In the genomic region with DNA sequence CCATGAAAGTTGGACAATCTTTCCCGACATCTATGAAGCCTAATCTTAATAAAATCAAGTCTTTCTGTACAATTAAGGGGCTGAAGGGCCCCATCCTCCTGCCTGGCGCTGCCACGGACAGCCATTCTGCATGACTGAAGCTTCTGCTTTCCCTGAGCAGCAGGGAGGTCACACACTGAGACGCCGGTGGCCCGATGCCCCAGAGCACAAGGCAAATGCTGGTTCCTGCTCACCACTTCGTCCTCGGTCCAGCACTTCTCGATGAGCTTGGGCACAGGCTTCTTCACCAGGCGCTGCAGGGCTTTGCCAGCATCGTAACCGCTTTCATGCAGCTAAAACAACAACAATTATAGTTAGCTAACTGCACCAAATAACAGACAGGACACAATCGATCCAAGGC, we compare ENCODE assay signal across 14 cellular contexts.
DNase-seq lines count a peak whose midpoint lies in the region; ATAC-seq and TF ChIP-seq lines count a peak whose summit lies in the region.
"Had no signal": no experiment of that assay in that cellular context is flagged by ENCODE, and none has a peak within 500 bp of the region (broad histone marks: within the 10 kb centered on the region; RNA-seq: fewer than 3 reads in every experiment).

No MANE protein-coding gene starts in this region.

- H3K27ac Mint-ChIP-seq in activated naive CD8-positive, alpha-beta T cell: peak overlapping the region; percentile 47
- no peak overlapping the region for H3K27ac Mint-ChIP-seq in activated naive CD8-positive, alpha-beta T cell treated with anti-CD3 and anti-CD28 coated beads, Interleukin-2, amount 50 U/mL, for 24 hours
- peak overlapping the region in 5 of 9 donors; percentile 23 to 89 (median 48) for H3K27ac Mint-ChIP-seq in naive thymus-derived CD4-positive, alpha-beta T cell
- no peak overlapping the region for H3K27ac Mint-ChIP-seq in CD4-positive, alpha-beta memory T cell
- no peak overlapping the region for H3K27ac Mint-ChIP-seq in endothelial cell (ENCODE audit: unreplicated experiment)

- no peak for TF ChIP-seq POLR2A in upper lobe of left lung (IDR thresholded peaks at IDR 0.05)

- no peak for DNase-seq in activated naive CD8-positive, alpha-beta T cell treated with anti-CD3 and anti-CD28 coated beads, Interleukin-2, amount 50 U/mL, for 24 hours
- no peak for DNase-seq in naive thymus-derived CD4-positive, alpha-beta T cell
- DNase-seq in upper lobe of left lung: peak in 1 of 2 donors; percentile 45
- DNase-seq in CD4-positive, alpha-beta memory T cell: no peak
- no peak for DNase-seq in SW 1271 (lab: John Stamatoyannopoulos, UW)
- no peak for DNase-seq in endothelial cell (ENCODE audit: low spot score)
- DNase-seq: 8988T; activated gamma-delta T cell treated with Interleukin-2 at 50 U/mL for 16 hours; naive thymus-derived CD8-positive, alpha-beta T cell; NCI-H1105; NCI-H345; SJCRH30 had no signal

- no peak overlapping the region for H3K4me3 Mint-ChIP-seq in activated naive CD8-positive, alpha-beta T cell
- H3K4me3 Mint-ChIP-seq in activated naive CD8-positive, alpha-beta T cell treated with anti-CD3 and anti-CD28 coated beads, Interleukin-2, amount 50 U/mL, for 24 hours: no peak overlapping the region
- H3K4me3 Mint-ChIP-seq in naive thymus-derived CD4-positive, alpha-beta T cell: no peak overlapping the region
- no peak overlapping the region for H3K4me3 Mint-ChIP-seq in CD4-positive, alpha-beta memory T cell
- H3K4me3 Mint-ChIP-seq in endothelial cell (ENCODE audit: unreplicated experiment): no peak overlapping the region
- H3K4me3 Mint-ChIP-seq: naive thymus-derived CD8-positive, alpha-beta T cell had no signal

- TF ChIP-seq CTCF in upper lobe of left lung (IDR thresholded peaks at IDR 0.05) (no peak), endothelial cell (IDR thresholded peaks at IDR 0.05; ENCODE audit: unreplicated experiment) (no peak)

- no peaks in the 10 kb centered on the region for H3K27me3 Mint-ChIP-seq in activated naive CD8-positive, alpha-beta T cell
- H3K27me3 Mint-ChIP-seq in activated naive CD8-positive, alpha-beta T cell treated with anti-CD3 and anti-CD28 coated beads, Interleukin-2, amount 50 U/mL, for 24 hours: no peaks in the 10 kb centered on the region
- no peaks in the 10 kb centered on the region for H3K27me3 Mint-ChIP-seq in naive thymus-derived CD4-positive, alpha-beta T cell
- H3K27me3 Mint-ChIP-seq in CD4-positive, alpha-beta memory T cell: no peaks in the 10 kb centered on the region
- peaks cover 9% of the 10 kb centered on the region for H3K27me3 Mint-ChIP-seq in endothelial cell (ENCODE audit: unreplicated experiment)
- H3K27me3 Mint-ChIP-seq: naive thymus-derived CD8-positive, alpha-beta T cell had no signal

- ATAC-seq in activated naive CD8-positive, alpha-beta T cell treated with anti-CD3 and anti-CD28 coated beads, Interleukin-2, amount 50 U/mL, for 24 hours: no peak
- no peak for ATAC-seq in naive thymus-derived CD4-positive, alpha-beta T cell
- ATAC-seq in upper lobe of left lung (ENCODE audit: low FRiP score in 2 of 2): no peak
- ATAC-seq: naive thymus-derived CD8-positive, alpha-beta T cell had no signal

- H3K36me3 ChIP-seq in ectodermal cell (ENCODE audit: control insufficient read depth, insufficient read depth, low read length): no peaks in the 10 kb centered on the region
- H3K36me3 ChIP-seq in naive thymus-derived CD4-positive, alpha-beta T cell (ENCODE audit: control insufficient read depth in 2 of 3, insufficient read depth in 3 of 3, low read length in 3 of 3): peaks cover 0 to 16% (median 0%) of the 10 kb centered on the region in 3 experiments
- no peaks in the 10 kb centered on the region for H3K36me3 ChIP-seq in upper lobe of left lung
- no peaks in the 10 kb centered on the region for H3K36me3 ChIP-seq in CD4-positive, alpha-beta memory T cell (ENCODE audit: insufficient read depth, low read length)
- H3K36me3 ChIP-seq: SJCRH30 had no signal

- no peak overlapping the region for H3K4me3 ChIP-seq in ectodermal cell (ENCODE audit: insufficient read depth, low read depth, low read length)
- no peak overlapping the region for H3K4me3 ChIP-seq in naive thymus-derived CD4-positive, alpha-beta T cell (ENCODE audit: low read length)
- no peak overlapping the region for H3K4me3 ChIP-seq in upper lobe of left lung
- no peak overlapping the region for H3K4me3 ChIP-seq in CD4-positive, alpha-beta memory T cell (ENCODE audit: low read length in 2 of 2)
- H3K4me3 ChIP-seq: SJCRH30 had no signal

- H3K27me3 ChIP-seq in ectodermal cell (ENCODE audit: control insufficient read depth, insufficient read depth, low read length, poor library complexity, severe bottlenecking) (no peaks in the 10 kb centered on the region), upper lobe of left lung (no peaks in the 10 kb centered on the region)
- no peaks in the 10 kb centered on the region for H3K27me3 ChIP-seq in naive thymus-derived CD4-positive, alpha-beta T cell (ENCODE audit: control insufficient read depth in 2 of 2, insufficient read depth in 2 of 2, low read length in 2 of 2)
- H3K27me3 ChIP-seq in CD4-positive, alpha-beta memory T cell (ENCODE audit: insufficient read depth, low read length): no peaks in the 10 kb centered on the region
- H3K27me3 ChIP-seq: SJCRH30 had no signal

- TF ChIP-seq EP300 in upper lobe of left lung (IDR thresholded peaks at IDR 0.05): no peak

- no peaks in the 10 kb centered on the region for H3K9me3 ChIP-seq in ectodermal cell (ENCODE audit: control insufficient read depth, low read length)
- no peaks in the 10 kb centered on the region for H3K9me3 ChIP-seq in naive thymus-derived CD4-positive, alpha-beta T cell (ENCODE audit: control insufficient read depth in 2 of 3, low read length in 3 of 3)
- H3K9me3 ChIP-seq in upper lobe of left lung: no peaks in the 10 kb centered on the region
- H3K9me3 ChIP-seq in CD4-positive, alpha-beta memory T cell (ENCODE audit: control insufficient read depth in 1 of 2, low read length in 2 of 2): no peaks in the 10 kb centered on the region
- H3K9me3 ChIP-seq: SJCRH30 had no signal

- peaks cover 45% of the 10 kb centered on the region for H3K4me1 ChIP-seq in ectodermal cell (ENCODE audit: control insufficient read depth, insufficient read depth, low read length)
- peaks cover 0 to 29% of the 10 kb centered on the region in 2 donors for H3K4me1 ChIP-seq in naive thymus-derived CD4-positive, alpha-beta T cell (ENCODE audit: control insufficient read depth in 2 of 2, insufficient read depth in 2 of 2, low read length in 2 of 2)
- H3K4me1 ChIP-seq in upper lobe of left lung: peaks cover 51 to 63% (median 56%) of the 10 kb centered on the region in 4 donors
- H3K4me1 ChIP-seq in CD4-positive, alpha-beta memory T cell (ENCODE audit: insufficient read depth, low read length): peaks cover 17% of the 10 kb centered on the region

- peaks cover 5% of the 10 kb centered on the region for H3K36me3 Mint-ChIP-seq in activated naive CD8-positive, alpha-beta T cell
- peaks cover 17% of the 10 kb centered on the region for H3K36me3 Mint-ChIP-seq in activated naive CD8-positive, alpha-beta T cell treated with anti-CD3 and anti-CD28 coated beads, Interleukin-2, amount 50 U/mL, for 24 hours (ENCODE audit: low read depth)
- peaks cover 0 to 18% (median 0%) of the 10 kb centered on the region in 5 donors for H3K36me3 Mint-ChIP-seq in naive thymus-derived CD4-positive, alpha-beta T cell
- peaks cover 16 to 26% of the 10 kb centered on the region in 2 donors for H3K36me3 Mint-ChIP-seq in CD4-positive, alpha-beta memory T cell
- H3K36me3 Mint-ChIP-seq in endothelial cell (ENCODE audit: low read depth, unreplicated experiment): peaks cover 2% of the 10 kb centered on the region

- CTCF ChIA-PET in naive thymus-derived CD4-positive, alpha-beta T cell (lab: Charles Lee): interaction anchor here (1.2 kb wide), 1 partner anchor 97 kb away, joined by 3 read pairs; no protein-coding TSS in a partner anchor
- CTCF ChIA-PET in CD4-positive, alpha-beta memory T cell (lab: Charles Lee; ENCODE audit: partially characterized antibody): interaction anchor here (0.6 kb wide), 1 partner anchor 17 kb away, joined by 3 read pairs; no protein-coding TSS in a partner anchor

- H3K4me1 Mint-ChIP-seq in activated naive CD8-positive, alpha-beta T cell (ENCODE audit: low read depth): peaks cover 33% of the 10 kb centered on the region
- H3K4me1 Mint-ChIP-seq in activated naive CD8-positive, alpha-beta T cell treated with anti-CD3 and anti-CD28 coated beads, Interleukin-2, amount 50 U/mL, for 24 hours: peaks cover 43% of the 10 kb centered on the region
- H3K4me1 Mint-ChIP-seq in naive thymus-derived CD4-positive, alpha-beta T cell: peaks cover 20 to 65% (median 49%) of the 10 kb centered on the region in 7 donors
- peaks cover 20 to 31% (median 26%) of the 10 kb centered on the region in 4 donors for H3K4me1 Mint-ChIP-seq in CD4-positive, alpha-beta memory T cell
- H3K4me1 Mint-ChIP-seq in endothelial cell (ENCODE audit: unreplicated experiment): peaks cover 59% of the 10 kb centered on the region

- H3K9me3 Mint-ChIP-seq in activated naive CD8-positive, alpha-beta T cell (ENCODE audit: low read depth): no peaks in the 10 kb centered on the region
- no peaks in the 10 kb centered on the region for H3K9me3 Mint-ChIP-seq in activated naive CD8-positive, alpha-beta T cell treated with anti-CD3 and anti-CD28 coated beads, Interleukin-2, amount 50 U/mL, for 24 hours
- no peaks in the 10 kb centered on the region for H3K9me3 Mint-ChIP-seq in naive thymus-derived CD4-positive, alpha-beta T cell
- H3K9me3 Mint-ChIP-seq in CD4-positive, alpha-beta memory T cell: no peaks in the 10 kb centered on the region
- no peaks in the 10 kb centered on the region for H3K9me3 Mint-ChIP-seq in endothelial cell (ENCODE audit: unreplicated experiment)
- H3K9me3 Mint-ChIP-seq: naive thymus-derived CD8-positive, alpha-beta T cell had no signal

- H3K27ac ChIP-seq in ectodermal cell (ENCODE audit: insufficient read depth, low read depth, low read length, poor library complexity, severe bottlenecking) (peak overlapping the region; percentile 28), upper lobe of left lung (peak overlapping the region; percentile 9 to 87 (median 81))
- H3K27ac ChIP-seq in naive thymus-derived CD4-positive, alpha-beta T cell (ENCODE audit: low read depth, low read length): no peak overlapping the region
- no peak overlapping the region for H3K27ac ChIP-seq in CD4-positive, alpha-beta memory T cell (ENCODE audit: low read depth, low read length)
- H3K27ac ChIP-seq: SJCRH30 had no signal

- intact Hi-C loops in naive thymus-derived CD4-positive, alpha-beta T cell (cut with micrococcal nuclease): loop anchor here in 1 of 2 donors (1.0 to 10.0 kb wide), 2 partner anchors 209 to 384 kb away; no protein-coding TSS in a partner anchor
- intact Hi-C loops in CD4-positive, alpha-beta memory T cell (cut with micrococcal nuclease): no loop called here

- 79 to 83% methylated on average over 13 of the region's 13 CpGs for WGBS in ectodermal cell, 2 experiments
- 65 to 70% methylated on average over 12 to 13 of the region's 13 CpGs for WGBS in upper lobe of left lung, 2 donors

- POLR2A ChIA-PET in naive thymus-derived CD4-positive, alpha-beta T cell (lab: Charles Lee): no interaction called here
- POLR2A ChIA-PET in CD4-positive, alpha-beta memory T cell (lab: Charles Lee; ENCODE audit: partially characterized antibody): interaction anchor here (1.2 kb wide), 1 partner anchor 22 kb away, joined by 3 read pairs; no protein-coding TSS in a partner anchor

Comparison
In these comparisons a context has a peak if more than half of its experiments do, and no peak if none do; other contexts are left out.
1. H3K27ac Mint-ChIP-seq: peak in activated naive CD8-positive, alpha-beta T cell (single experiment) and naive thymus-derived CD4-positive, alpha-beta T cell (5 of 9); none in activated naive CD8-positive, alpha-beta T cell treated with anti-CD3 and anti-CD28 coated beads, Interleukin-2, amount 50 U/mL, for 24 hours (single experiment), CD4-positive, alpha-beta memory T cell (0 of 7) and endothelial cell (single experiment).
2. H3K27ac ChIP-seq: peak in ectodermal cell (single experiment) and upper lobe of left lung (4 of 4); none in naive thymus-derived CD4-positive, alpha-beta T cell (single experiment) and CD4-positive, alpha-beta memory T cell (single experiment).